ENCODE assay signal across 11 cellular contexts in the genomic region with DNA sequence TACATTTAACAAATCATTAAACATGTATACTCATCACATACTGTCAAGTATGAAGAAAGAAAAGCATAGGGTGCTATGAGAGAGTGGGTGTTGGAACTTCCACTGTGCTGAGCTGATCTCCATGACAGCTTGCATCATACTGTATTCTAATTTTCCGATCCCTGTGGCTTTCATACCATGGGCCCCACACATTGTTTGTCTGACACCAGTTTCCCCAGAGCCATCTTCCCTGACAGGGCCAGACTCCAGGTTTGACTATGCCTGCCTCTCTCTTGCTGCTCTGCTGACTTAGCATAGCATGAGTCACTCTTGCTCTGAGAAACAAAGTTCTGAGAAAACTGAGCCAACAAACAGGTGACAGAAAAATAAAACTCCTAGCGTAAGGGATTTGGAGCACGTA. TPM values are rescaled to one million over a fixed set of nuclear protein-coding genes. Genes with fewer than 3 reads are reported as not detected.
DNase-seq lines count a peak whose midpoint lies in the region; ATAC-seq and TF ChIP-seq lines count a peak whose summit lies in the region.
"Had no signal": no experiment of that assay in that cellular context is flagged by ENCODE, and none has a peak within 500 bp of the region (broad histone marks: within the 10 kb centered on the region; RNA-seq: fewer than 3 reads in every experiment).

No MANE protein-coding gene starts in this region.

- no peak overlapping the region for H3K27ac ChIP-seq in A673 (ENCODE audit: low read depth, low read length, poor library complexity, severe bottlenecking)
- no peak overlapping the region for H3K27ac ChIP-seq in suprapubic skin
- H3K27ac ChIP-seq: A549 had no signal

- ATAC-seq in activated CD4-positive, CD25-positive, alpha-beta regulatory T cell treated with anti-CD3 and anti-CD28 coated beads, Interleukin-2, amount 50 U/mL, for 24 hours: peak; percentile 93 to 95
- peak; percentile 84 for ATAC-seq in HG03103 (IDR thresholded peaks at IDR 0.05; ENCODE audit: low read depth, unreplicated experiment)
- ATAC-seq: A549 had no signal

- H3K9me3 ChIP-seq in A673 (ENCODE audit: low read depth, low read length, poor library complexity, severe bottlenecking) (no peaks in the 10 kb centered on the region), BE2C (no peaks in the 10 kb centered on the region), suprapubic skin (no peaks in the 10 kb centered on the region)

- intact Hi-C loops in A673 (cut with micrococcal nuclease; ENCODE audit: unreplicated experiment): no loop called here

- H3K4me3 ChIP-seq in A673 (ENCODE audit: low read depth, low read length, poor library complexity, severe bottlenecking) (no peak overlapping the region), BE2C (ENCODE audit: low read depth, low read length) (no peak overlapping the region), suprapubic skin (no peak overlapping the region)
- H3K4me3 ChIP-seq: A549 had no signal

- no peaks in the 10 kb centered on the region for H3K4me1 ChIP-seq in A673 (ENCODE audit: insufficient read depth, low read length, poor library complexity, severe bottlenecking)
- no peaks in the 10 kb centered on the region for H3K4me1 ChIP-seq in BE2C
- no peaks in the 10 kb centered on the region for H3K4me1 ChIP-seq in suprapubic skin
- H3K4me1 ChIP-seq: A549 had no signal

- 48% methylated on average over 3 of the region's 3 CpGs for WGBS in suprapubic skin

- TF ChIP-seq CTCF in A673 (conservative IDR thresholded peaks at IDR 0.05; ENCODE audit: low read depth, low read length) (no peak), BE2C (IDR thresholded peaks at IDR 0.05; ENCODE audit: low read depth, low read length) (no peak), suprapubic skin (IDR thresholded peaks at IDR 0.05) (no peak)

- no peak for DNase-seq in activated CD4-positive, CD25-positive, alpha-beta regulatory T cell (lab: John Stamatoyannopoulos, UW)
- peak; percentile 41 for DNase-seq in activated T-helper 9 cell treated with anti-CD3 and anti-CD28 coated beads, Interleukin-2, amount 50 U/mL, for 16 hours (ENCODE audit: low read depth)
- DNase-seq in stimulated activated CD8-positive, alpha-beta memory T cell treated with anti-CD3 and anti-CD28 coated beads, Interleukin-4, amount 100 ng/mL, for 48 hours: peak; percentile 76
- DNase-seq in A673 (ENCODE audit: low spot score) (no peak), BE2C (no peak), suprapubic skin (ENCODE audit: low spot score in 2 of 2) (no peak)
- DNase-seq: dermis blood vessel endothelial cell had no signal

- H3K36me3 ChIP-seq in A673 (ENCODE audit: insufficient read depth, low read length, poor library complexity, severe bottlenecking): no peaks in the 10 kb centered on the region
- H3K36me3 ChIP-seq in BE2C: no peaks in the 10 kb centered on the region
- H3K36me3 ChIP-seq in suprapubic skin: no peaks in the 10 kb centered on the region

- no peak for TF ChIP-seq EP300 in suprapubic skin (IDR thresholded peaks at IDR 0.05)

- CTCF ChIA-PET in A673 (lab: Charles Lee): no interaction called here

- BruUV-seq in A673 (replicated peaks; lab: Mats Ljungman, UMichigan): no TSS peak

- POLR2A ChIA-PET in A673 (lab: Charles Lee; ENCODE audit: low non-redundant PET): no interaction called here

- H3K27me3 ChIP-seq in A673 (replicated peaks; ENCODE audit: insufficient read depth, low read depth, low read length, poor library complexity) (no peaks in the 10 kb centered on the region), BE2C (no peaks in the 10 kb centered on the region), suprapubic skin (no peaks in the 10 kb centered on the region)

- TF ChIP-seq POLR2A in suprapubic skin (IDR thresholded peaks at IDR 0.05): no peak

RNA-seq across cellular contexts. Expression of a gene that starts 37.0 kb away (rescaled TPM):
- total RNA-seq in A673 (2021) (not detected in 2 replicates), suprapubic skin (not detected)
- not detected for polyA plus RNA-seq in BE2C (2012; ENCODE audit: insufficient read depth, insufficient read length, low read depth)
- total RNA-seq: dermis blood vessel endothelial cell, LHCN-M2 had no signal
- polyA plus RNA-seq: A549 had no signal

Comparison
In these comparisons a context has a peak if more than half of its experiments do, and no peak if none do; other contexts are left out.
1. DNase-seq: peak in activated T-helper 9 cell treated with anti-CD3 and anti-CD28 coated beads, Interleukin-2, amount 50 U/mL, for 16 hours (single experiment) and stimulated activated CD8-positive, alpha-beta memory T cell treated with anti-CD3 and anti-CD28 coated beads, Interleukin-4, amount 100 ng/mL, for 48 hours (single experiment); none in activated CD4-positive, CD25-positive, alpha-beta regulatory T cell (0 of 4), A673 (single experiment), BE2C (single experiment) and suprapubic skin (0 of 2).